Comparison of ENCODE assay signal across 30 cellular contexts in the genomic region with DNA sequence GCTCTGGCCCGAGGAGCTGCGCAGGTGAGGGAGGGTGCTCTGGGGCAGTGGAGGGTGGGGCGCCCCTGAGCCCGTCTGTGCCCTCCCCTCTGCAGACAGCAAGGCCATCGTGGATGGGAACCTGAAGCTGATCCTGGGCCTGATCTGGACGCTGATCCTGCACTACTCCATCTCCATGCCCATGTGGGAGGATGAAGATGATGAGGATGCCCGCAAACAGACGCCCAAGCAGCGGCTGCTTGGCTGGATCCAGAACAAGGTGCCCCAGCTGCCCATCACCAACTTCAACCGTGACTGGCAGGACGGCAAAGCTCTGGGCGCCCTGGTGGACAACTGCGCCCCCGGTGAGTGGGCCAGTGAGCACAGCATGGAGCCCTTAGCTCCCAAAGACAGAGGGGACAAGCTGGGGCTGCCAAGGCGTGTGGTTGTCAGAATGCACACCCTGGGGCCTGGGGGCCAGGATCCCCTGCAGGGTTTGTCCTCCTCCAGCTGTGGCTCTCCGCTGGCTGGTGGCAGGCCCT. TPM values are rescaled to one million over a fixed set of nuclear protein-coding genes. Genes with fewer than 3 reads are reported as not detected.
DNase-seq lines count a peak whose midpoint lies in the region; ATAC-seq, FAIRE-seq and TF ChIP-seq lines count a peak whose summit lies in the region.
"Had no signal": no experiment of that assay in that cellular context is flagged by ENCODE, and none has a peak within 500 bp of the region (broad histone marks: within the 10 kb centered on the region; RNA-seq: fewer than 3 reads in every experiment).

No MANE protein-coding gene starts in this region.

- H3K56ac ChIP-seq in H1 (replicated peaks; ENCODE audit: insufficient read length, low read depth, low read length), result no peak overlapping the region

- peak overlapping the region; percentile 61 for H2BK15ac ChIP-seq in H1 (ENCODE audit: low read length)

- POLR2A ChIA-PET in H1 (lab: Charles Lee; ENCODE audit: partially characterized antibody), result interaction anchor here (1.0 to 5.7 kb wide), 5 partner anchors 17 to 112 kb away, joined by 3 to 31 read pairs (median 4); no protein-coding TSS in a partner anchor
- POLR2A ChIA-PET in activated CD4-positive, alpha-beta T cell treated with anti-CD3 and anti-CD28 coated beads for 36 hours (lab: Charles Lee), result no interaction called here

- H3K4me1 Mint-ChIP-seq in activated CD4-positive, alpha-beta T cell treated with anti-CD3 and anti-CD28 coated beads for 36 hours, result peaks cover 10% of the 10 kb centered on the region

- WGBS in H1 (ENCODE audit: extremely low coverage in 1 of 2, insufficient coverage in 1 of 2, insufficient read length in 1 of 2, insufficient replicate concordance in 2 of 2, low coverage in 1 of 2, low lambda C conversion rate in 2 of 2, missing lambda C conversion rate in 1 of 2), 2 experiments, result 93% methylated on average over 16 of the region's 16 CpGs; no CpG with 5 or more reads in 1 of the 2 experiments
- WGBS in psoas muscle, 3 donors, result 41 to 56% (median 42%) methylated on average over 16 of the region's 16 CpGs
- WGBS in transverse colon (ENCODE audit: low coverage in 1 of 2), 2 donors, result 78% methylated on average over 14 of the region's 16 CpGs; no CpG with 5 or more reads in 1 of the 2 donors

- DNase-seq in Right ventricle myocardium inferior (ENCODE audit: missing footprints) (peak; percentile 59), Right ventricle myocardium superior (no peak), H1 (ENCODE audit: low read depth in 1 of 2, low spot score in 2 of 2) (no peak), psoas muscle (peak; percentile 25 to 51), transverse colon (no peak), GM19240 (ENCODE audit: insufficient read length, low spot score) (no peak)
- no peak for DNase-seq in activated CD4-positive, alpha-beta T cell treated with anti-CD3 and anti-CD28 coated beads for 36 hours
- DNase-seq: 8988T; activated CD4-positive, alpha-beta T cell treated with anti-CD3 and anti-CD28 coated beads for 48 hours; activated naive CD4-positive, alpha-beta T cell; activated T-cell treated with anti-CD3 and anti-CD28 coated beads, Interleukin-2, amount 50 U/mL, for 48 hours; CD4-positive, alpha-beta memory T cell; cortex of kidney; DMS 273 treated with DMSO at 0.1 percent for 48 hours; kidney; NCI-H1694 treated with DMSO at 0.1 percent for 48 hours; NCI-H526; spleen; stimulated activated CD4-positive, alpha-beta T cell treated with anti-CD3 and anti-CD28 coated beads, Interleukin-4, amount 100 ng/mL, for 4 hours; stimulated activated naive CD4-positive, alpha-beta T cell treated with Interleukin-2 at 50 U/mL for 16 hours; T-helper 2 cell; trophoblast cell had no signal

- H3K27ac ChIP-seq in H1 (ENCODE audit: low read depth, low read length), result no peak overlapping the region
- H3K27ac ChIP-seq in psoas muscle, result peak overlapping the region; percentile 100
- peak overlapping the region; percentile 24 to 94 (median 81) for H3K27ac ChIP-seq in transverse colon
- H3K27ac ChIP-seq: spleen had no signal

- H3K4me3 ChIP-seq in H1 (ENCODE audit: extremely low read depth in 1 of 4, insufficient read depth in 2 of 4, low read depth in 3 of 4, low read length in 4 of 4) (no peak overlapping the region), psoas muscle (peak overlapping the region; percentile 89), transverse colon (no peak overlapping the region)
- H3K4me3 ChIP-seq: spleen had no signal

- H2AK5ac ChIP-seq in H1 (ENCODE audit: low read depth, low read length), result no peak overlapping the region

- H3K4me1 ChIP-seq in H1 (replicated peaks in 1 of 4; ENCODE audit: control insufficient read depth in 3 of 4, insufficient read depth in 4 of 4, low read length in 3 of 4) (peaks cover 0 to 34% (median 23%) of the 10 kb centered on the region in 4 experiments; a peak in 6 of 7 replicates), psoas muscle (peaks cover 50% of the 10 kb centered on the region), transverse colon (peaks cover 8 to 39% (median 23%) of the 10 kb centered on the region in 4 donors)

- no peak overlapping the region for H2BK12ac ChIP-seq in H1 (ENCODE audit: low read depth, low read length)

- no peaks in the 10 kb centered on the region for H3K79me1 ChIP-seq in H1 (ENCODE audit: low read depth, low read length)

- no peaks in the 10 kb centered on the region for H3K9me3 ChIP-seq in H1 (ENCODE audit: insufficient read depth in 2 of 2, low read depth in 1 of 2, low read length in 1 of 2)
- H3K9me3 ChIP-seq in psoas muscle, result no peaks in the 10 kb centered on the region
- H3K9me3 ChIP-seq in transverse colon, result no peaks in the 10 kb centered on the region
- H3K9me3 ChIP-seq: spleen had no signal

- CTCF ChIA-PET in H1 (lab: Charles Lee; ENCODE audit: partially characterized antibody), result interaction anchor here (0.6 to 7.6 kb wide), 16 partner anchors 9 to 360 kb away, joined by 3 to 71 read pairs (median 4); a partner anchor contains a TSS
- CTCF ChIA-PET in activated CD4-positive, alpha-beta T cell treated with anti-CD3 and anti-CD28 coated beads for 36 hours (lab: Charles Lee), result interaction anchor here (0.8 to 2.5 kb wide), 7 partner anchors 9 to 48 kb away, joined by 3 to 9 read pairs (median 3); a partner anchor contains a TSS

- H3K9ac ChIP-seq in H1 (replicated peaks in 1 of 4; ENCODE audit: extremely low read depth in 1 of 4, low read depth in 3 of 4, low read length in 3 of 4), result no peak overlapping the region

- FAIRE-seq in H1 (lab: Jason Lieb, UNC), result no peak
- FAIRE-seq: HTR-8/SVneo, kidney, RCC 7860 had no signal

- TF ChIP-seq CTCF in H1 (IDR thresholded peaks at IDR 0.05; ENCODE audit: control extremely low read depth in 1 of 3, insufficient read depth in 1 of 3, low read depth in 1 of 3, low read length in 3 of 3), result no peak
- no peak for TF ChIP-seq CTCF in psoas muscle (IDR thresholded peaks at IDR 0.05)
- no peak for TF ChIP-seq CTCF in transverse colon (IDR thresholded peaks at IDR 0.05)

- no peak overlapping the region for H3K27ac Mint-ChIP-seq in activated CD4-positive, alpha-beta T cell treated with anti-CD3 and anti-CD28 coated beads for 36 hours
- H3K27ac Mint-ChIP-seq: CD4-positive, alpha-beta memory T cell had no signal

- no peak overlapping the region for H2BK20ac ChIP-seq in H1 (ENCODE audit: low read length)

- no peaks in the 10 kb centered on the region for H4K20me1 ChIP-seq in H1 (replicated peaks in 1 of 2; ENCODE audit: control insufficient read depth in 1 of 2, insufficient read depth in 2 of 2, low read length in 2 of 2)

- H3K36me3 ChIP-seq in H1 (ENCODE audit: control insufficient read depth in 2 of 4, insufficient read depth in 4 of 4, low read length in 3 of 4), result no peaks in the 10 kb centered on the region
- peaks cover 4 to 94% of the 10 kb centered on the region in 2 donors for H3K36me3 ChIP-seq in psoas muscle (ENCODE audit: insufficient read depth in 1 of 2, low read depth in 1 of 2)
- H3K36me3 ChIP-seq in transverse colon, result no peaks in the 10 kb centered on the region
- H3K36me3 ChIP-seq: spleen had no signal

- peaks cover 23% of the 10 kb centered on the region for H3K23me2 ChIP-seq in H1 (ENCODE audit: low read depth, low read length)

- no peak for TF ChIP-seq EP300 in H1 (IDR thresholded peaks at IDR 0.05; ENCODE audit: borderline replicate concordance in 1 of 2, low read depth in 2 of 2, low read length in 2 of 2)
- no peak for TF ChIP-seq EP300 in transverse colon (IDR thresholded peaks at IDR 0.05; ENCODE audit: low read depth)

- TF ChIP-seq RAD21 in H1 (IDR thresholded peaks at IDR 0.05 in 1 of 2, conservative IDR thresholded peaks at IDR 0.05 in 1 of 2; ENCODE audit: low read depth in 2 of 2, low read length in 2 of 2), result no peak

- intact Hi-C loops in Right ventricle myocardium inferior (cut with DNase I) (no loop called here), Right ventricle myocardium superior (cut with DNase I) (no loop called here), psoas muscle (cut with DNase I) (no loop called here), transverse colon (cut with DNase I; ENCODE audit: low total_unique reads) (no loop called here)
- intact Hi-C loops in activated CD4-positive, alpha-beta T cell treated with anti-CD3 and anti-CD28 coated beads for 36 hours (cut with DNase I, micrococcal nuclease), result no loop called here

- no peak overlapping the region for H3K18ac ChIP-seq in H1 (ENCODE audit: extremely low read depth, low read length)

- H4K91ac ChIP-seq in H1 (replicated peaks; ENCODE audit: insufficient read length, low read length), result no peak overlapping the region

- no peak overlapping the region for H3K4ac ChIP-seq in H1 (replicated peaks; ENCODE audit: insufficient read length, low read depth, low read length)

- no peak overlapping the region for H2BK120ac ChIP-seq in H1 (replicated peaks; ENCODE audit: low read depth, low read length)

- no peak overlapping the region for H3K14ac ChIP-seq in H1 (ENCODE audit: insufficient read length)

- no peak for TF ChIP-seq POLR2A in H1 (IDR thresholded peaks at IDR 0.05; ENCODE audit: control extremely low read depth in 1 of 2, low read depth in 2 of 2, low read length in 2 of 2)
- no peak for TF ChIP-seq POLR2A in transverse colon (IDR thresholded peaks at IDR 0.05)

- in situ Hi-C loops in transverse colon (cut with MboI; ENCODE audit: low pct_ligation_motif_present in 1 of 4, low pct_unique_long_range_greater_than_20kb in 1 of 4, low sequenced_read_pairs in 3 of 4), result no loop called here

- H3K27me3 Mint-ChIP-seq in activated CD4-positive, alpha-beta T cell treated with anti-CD3 and anti-CD28 coated beads for 36 hours, result peaks cover 10% of the 10 kb centered on the region

- H3K27me3 ChIP-seq in H1 (replicated peaks in 1 of 4; ENCODE audit: control insufficient read depth in 3 of 4, extremely low read depth in 1 of 4, insufficient read depth in 3 of 4, low read length in 3 of 4) (peaks cover 5 to 16% (median 16%) of the 10 kb centered on the region in 4 experiments; a peak in 6 of 7 replicates), psoas muscle (ENCODE audit: insufficient read depth in 3 of 3, low read length in 2 of 3) (no peaks in the 10 kb centered on the region), transverse colon (peaks cover 31% of the 10 kb centered on the region)

- no peak overlapping the region; the same call in 1 of the 2 replicates for H2BK5ac ChIP-seq in H1 (ENCODE audit: low read depth, low read length)

- H3K23ac ChIP-seq in H1 (ENCODE audit: insufficient read length), result no peak overlapping the region

- H4K8ac ChIP-seq in H1 (ENCODE audit: extremely low read depth, insufficient read depth, low read length), result no peak overlapping the region

- H3K36me3 Mint-ChIP-seq in activated CD4-positive, alpha-beta T cell treated with anti-CD3 and anti-CD28 coated beads for 36 hours (ENCODE audit: low read depth), result no peaks in the 10 kb centered on the region
- H3K36me3 Mint-ChIP-seq: CD4-positive, alpha-beta memory T cell had no signal

- no peak for ATAC-seq in Right ventricle myocardium inferior
- ATAC-seq in Right ventricle myocardium superior (ENCODE audit: poor library complexity), result no peak
- no peak for ATAC-seq in psoas muscle
- ATAC-seq in HG02852 (IDR thresholded peaks at IDR 0.05; ENCODE audit: unreplicated experiment), result no peak
- ATAC-seq in activated CD4-positive, alpha-beta T cell treated with anti-CD3 and anti-CD28 coated beads for 36 hours, result no peak

- H2AFZ ChIP-seq in H1 (ENCODE audit: low read length), result no peak overlapping the region

- no peaks in the 10 kb centered on the region for H3K9me3 Mint-ChIP-seq in activated CD4-positive, alpha-beta T cell treated with anti-CD3 and anti-CD28 coated beads for 36 hours (ENCODE audit: low read depth)
- H3K9me3 Mint-ChIP-seq: CD4-positive, alpha-beta memory T cell had no signal

- no peak overlapping the region for H4K5ac ChIP-seq in H1 (ENCODE audit: insufficient read length, low read depth, low read length)

- no peak overlapping the region for H3K4me2 ChIP-seq in H1 (ENCODE audit: insufficient read depth in 1 of 2, low read depth in 2 of 2, low read length in 2 of 2)

- H3K4me3 Mint-ChIP-seq in activated CD4-positive, alpha-beta T cell treated with anti-CD3 and anti-CD28 coated beads for 36 hours, result no peak overlapping the region
- H3K4me3 Mint-ChIP-seq: CD4-positive, alpha-beta memory T cell had no signal

- H3K79me2 ChIP-seq in H1 (ENCODE audit: control insufficient read depth in 1 of 2, insufficient read depth in 2 of 2, low read length in 2 of 2), result no peaks in the 10 kb centered on the region

RNA-seq across cellular contexts. Expression of a gene that starts 5.1 kb away (rescaled TPM):
- total RNA-seq in Right ventricle myocardium inferior (905 TPM), Right ventricle myocardium superior (601 TPM), psoas muscle (1,000 to 10,000 TPM; 2,884 to 6,311 (median 4,401) TPM), transverse colon (100 to 1,000 TPM in 1 of 4 donors, 10 to 100 TPM in 3; 21.3 to 234 (median 57.9) TPM)
- 10.7 and 12.0 TPM in 2 replicates for total RNA-seq in H1 (2021; fragmentation: NEBNext Ultra II Directional; extraction: Animal tissue kit (Norgen Biotek cat#: 25700))
- polyA plus RNA-seq in H1 (2011; rRNA removed) (1.9 and 3.3 TPM in 2 replicates), psoas muscle (1,000 to 10,000 TPM; 1,080 to 4,011 (median 1,658) TPM)
- 2.3 TPM for polyA plus RNA-seq in H1 (2011; cell fraction: cytosol; rRNA removed)
- polyA plus RNA-seq in H1 (2011; cell fraction: nucleus; rRNA removed), result 9.5 TPM
- 5.2 to 7.9 TPM (median 6.6 TPM) in 4 replicates for polyA plus RNA-seq in H1 (2012, experiment 1 of 2)
- polyA plus RNA-seq in H1 (2012, experiment 2 of 2), result 5.2 TPM
- 8.3 TPM for polyA plus RNA-seq in H1 (2013, experiment 1 of 2)
- 7.8 TPM for polyA plus RNA-seq in H1 (2013, experiment 2 of 2)
- polyA minus RNA-seq in H1 (2011; rRNA and poly(A)+ RNA removed), result 4.5 and 5.1 TPM in 2 replicates
- polyA minus RNA-seq in H1 (2011; cell fraction: cytosol; rRNA and poly(A)+ RNA removed), result 7.1 TPM
- polyA minus RNA-seq in H1 (2011; cell fraction: nucleus; rRNA and poly(A)+ RNA removed), result 5.7 TPM
- under 1 TPM; 0.09 to 0.18 TPM for total RNA-seq in activated CD4-positive, alpha-beta T cell treated with anti-CD3 and anti-CD28 coated beads for 36 hours
- polyA plus RNA-seq: CD4-positive, alpha-beta memory T cell had no signal

RNA-seq across cellular contexts. Expression of a gene that starts 27.4 kb away (rescaled TPM):
- total RNA-seq in Right ventricle myocardium inferior, result 128 TPM
- 119 TPM for total RNA-seq in Right ventricle myocardium superior
- 104 TPM in 2 replicates for total RNA-seq in H1 (2021; fragmentation: NEBNext Ultra II Directional; extraction: Animal tissue kit (Norgen Biotek cat#: 25700))
- polyA plus RNA-seq in H1 (2011; rRNA removed), result 318 and 344 TPM in 2 replicates
- 227 TPM for polyA plus RNA-seq in H1 (2011; cell fraction: cytosol; rRNA removed)
- 147 TPM for polyA plus RNA-seq in H1 (2011; cell fraction: nucleus; rRNA removed)
- polyA plus RNA-seq in H1 (2012, experiment 1 of 2), result 165 to 195 TPM (median 180 TPM) in 4 replicates
- 412 TPM for polyA plus RNA-seq in H1 (2012, experiment 2 of 2)
- 164 TPM for polyA plus RNA-seq in H1 (2013, experiment 1 of 2)
- 168 TPM for polyA plus RNA-seq in H1 (2013, experiment 2 of 2)
- 36.9 and 39.0 TPM in 2 replicates for polyA minus RNA-seq in H1 (2011; rRNA and poly(A)+ RNA removed)
- polyA minus RNA-seq in H1 (2011; cell fraction: cytosol; rRNA and poly(A)+ RNA removed), result 25.6 TPM
- 35.3 TPM for polyA minus RNA-seq in H1 (2011; cell fraction: nucleus; rRNA and poly(A)+ RNA removed)
- 100 to 1,000 TPM; 103 to 210 (median 131) TPM for total RNA-seq in psoas muscle
- 100 to 1,000 TPM; 141 to 156 (median 143) TPM for polyA plus RNA-seq in psoas muscle
- total RNA-seq in transverse colon, result 100 to 1,000 TPM in 1 of 4 donors, 10 to 100 TPM in 3; 25.5 to 128 (median 63.2) TPM
- total RNA-seq in activated CD4-positive, alpha-beta T cell treated with anti-CD3 and anti-CD28 coated beads for 36 hours, result 100 to 1,000 TPM; 109 to 159 TPM

RNA-seq across cellular contexts. Expression of a gene that starts 43.5 kb away (rescaled TPM):
- total RNA-seq in Right ventricle myocardium inferior (6.3 TPM), Right ventricle myocardium superior (5.2 TPM), psoas muscle (10 to 100 TPM in 2 of 4 donors, 1 to 10 TPM in 2; 3.9 to 15.7 (median 11.7) TPM), transverse colon (10 to 100 TPM in 2 of 4 donors, 1 to 10 TPM in 2; 1.9 to 16.5 (median 8.3) TPM)
- 43.7 and 47.7 TPM in 2 replicates for total RNA-seq in H1 (2021; fragmentation: NEBNext Ultra II Directional; extraction: Animal tissue kit (Norgen Biotek cat#: 25700))
- polyA plus RNA-seq in H1 (2011; rRNA removed) (35.6 and 36.2 TPM in 2 replicates), psoas muscle (10 to 100 TPM; 13.4 to 24.5 (median 15.5) TPM)
- 48.9 TPM for polyA plus RNA-seq in H1 (2011; cell fraction: cytosol; rRNA removed)
- 165 TPM for polyA plus RNA-seq in H1 (2011; cell fraction: nucleus; rRNA removed)
- 46.0 to 56.1 TPM (median 51.1 TPM) in 4 replicates for polyA plus RNA-seq in H1 (2012, experiment 1 of 2)
- polyA plus RNA-seq in H1 (2012, experiment 2 of 2), result 2.9 TPM
- polyA plus RNA-seq in H1 (2013, experiment 1 of 2), result 23.8 TPM
- polyA plus RNA-seq in H1 (2013, experiment 2 of 2), result 18.9 TPM
- polyA minus RNA-seq in H1 (2011; rRNA and poly(A)+ RNA removed), result 53.7 and 59.6 TPM in 2 replicates
- 34.9 TPM for polyA minus RNA-seq in H1 (2011; cell fraction: cytosol; rRNA and poly(A)+ RNA removed)
- 91.0 TPM for polyA minus RNA-seq in H1 (2011; cell fraction: nucleus; rRNA and poly(A)+ RNA removed)
- 1 to 10 TPM; 6.9 to 7.7 TPM for total RNA-seq in activated CD4-positive, alpha-beta T cell treated with anti-CD3 and anti-CD28 coated beads for 36 hours

RNA-seq across cellular contexts. Expression of a gene that starts 59.7 kb away (rescaled TPM):
- not detected for total RNA-seq in Right ventricle myocardium inferior
- total RNA-seq in Right ventricle myocardium superior, result not detected
- not detected in 2 replicates for total RNA-seq in H1 (2021; fragmentation: NEBNext Ultra II Directional; extraction: Animal tissue kit (Norgen Biotek cat#: 25700))
- polyA plus RNA-seq in H1 (2011; rRNA removed), result not detected in 2 replicates
- not detected for polyA plus RNA-seq in H1 (2011; cell fraction: cytosol; rRNA removed)
- polyA plus RNA-seq in H1 (2011; cell fraction: nucleus; rRNA removed), result not detected
- not detected in 4 replicates for polyA plus RNA-seq in H1 (2012, experiment 1 of 2)
- polyA plus RNA-seq in H1 (2012, experiment 2 of 2), result not detected
- polyA plus RNA-seq in H1 (2013, experiment 1 of 2), result not detected
- polyA plus RNA-seq in H1 (2013, experiment 2 of 2), result not detected
- not detected in 2 replicates for polyA minus RNA-seq in H1 (2011; rRNA and poly(A)+ RNA removed)
- polyA minus RNA-seq in H1 (2011; cell fraction: cytosol; rRNA and poly(A)+ RNA removed), result not detected
- polyA minus RNA-seq in H1 (2011; cell fraction: nucleus; rRNA and poly(A)+ RNA removed), result not detected
- total RNA-seq in psoas muscle, result not detected
- polyA plus RNA-seq in psoas muscle, result under 1 TPM in 1 of 3 donors, not detected in 2; 0.10 TPM
- total RNA-seq in transverse colon, result not detected
- not detected for total RNA-seq in activated CD4-positive, alpha-beta T cell treated with anti-CD3 and anti-CD28 coated beads for 36 hours
- total RNA-seq: CD4-positive, alpha-beta memory T cell; glomerular endothelial cell; kidney; lung microvascular endothelial cell; mucosa of gallbladder; pulmonary artery endothelial cell; spleen had no signal
- polyA plus RNA-seq: adipose tissue; CD4-positive, alpha-beta memory T cell; spleen had no signal

Comparison
In these comparisons a context has a peak if more than half of its experiments do, and no peak if none do; other contexts are left out.
1. DNase-seq: peak in Right ventricle myocardium inferior (single experiment) and psoas muscle (2 of 2); none in Right ventricle myocardium superior (single experiment), H1 (0 of 2), transverse colon (single experiment), GM19240 (single experiment) and activated CD4-positive, alpha-beta T cell treated with anti-CD3 and anti-CD28 coated beads for 36 hours (single experiment).